In genomic region chr1:30756545-30757195, GRCh38 we compare ENCODE assay signal across 8 cellular contexts.
DNase-seq lines count a peak whose midpoint lies in the region; ATAC-seq, FAIRE-seq and TF ChIP-seq lines count a peak whose summit lies in the region.

No MANE protein-coding gene starts in this region.

- H3K4me2 ChIP-seq in SU-DHL-6 (ENCODE audit: low read depth, low read length, poor library complexity, severe bottlenecking): peak overlapping the region; percentile 71

- no peaks in the 10 kb centered on the region for H3K9me3 ChIP-seq in SU-DHL-6 (ENCODE audit: insufficient read depth, low read length)

- no peaks in the 10 kb centered on the region for H3K9me2 ChIP-seq in SU-DHL-6 (replicated peaks; ENCODE audit: insufficient read depth, low read length)

- ATAC-seq in HG03442 (IDR thresholded peaks at IDR 0.05; ENCODE audit: unreplicated experiment): no peak

- TF ChIP-seq CTCF in SU-DHL-6 (IDR thresholded peaks at IDR 0.05; ENCODE audit: insufficient read depth, low read length, poor library complexity, severe bottlenecking): no peak

- H3K27me3 ChIP-seq in SU-DHL-6 (ENCODE audit: low read length): no peaks in the 10 kb centered on the region

- DNase-seq in GM19239 (ENCODE audit: insufficient read length, low spot score): no peak
- DNase-seq in amniotic epithelial cell (ENCODE audit: low read depth): peak; percentile 89
- DNase-seq in iris pigment epithelial cell (ENCODE audit: low read depth): peak; percentile 87
- DNase-seq in stimulated activated CD4-positive, alpha-beta T cell treated with anti-CD3 and anti-CD28 coated beads, Interleukin-2, amount 100 ng/mL, for 48 hours: peak; percentile 54 to 55
- DNase-seq in NCI-H2227 treated with DMSO at 0.1 percent for 48 hours (lab: John Stamatoyannopoulos, UW): no peak
- DNase-seq in NCI-H2227 (lab: John Stamatoyannopoulos, UW; ENCODE audit: unreplicated experiment): no peak

- peaks cover 63% of the 10 kb centered on the region for H3K79me2 ChIP-seq in SU-DHL-6 (ENCODE audit: insufficient read depth, low read length)

- H3K27ac ChIP-seq in SU-DHL-6 (ENCODE audit: low read depth, low read length): peak overlapping the region; percentile 90

- peaks cover 80% of the 10 kb centered on the region for H3F3A ChIP-seq in SU-DHL-6 (ENCODE audit: insufficient read depth)

- FAIRE-seq in GM19239 (lab: Jason Lieb, UNC): peak; percentile 90

- H3K4me3 ChIP-seq in SU-DHL-6 (ENCODE audit: insufficient read depth, low read length, poor library complexity, severe bottlenecking): peak overlapping the region; percentile 85

- H4K20me1 ChIP-seq in SU-DHL-6 (ENCODE audit: low read depth, low read length): no peaks in the 10 kb centered on the region

- H2AFZ ChIP-seq in SU-DHL-6 (ENCODE audit: low read depth, low read length, severe bottlenecking): no peak overlapping the region

- H3K36me3 ChIP-seq in SU-DHL-6 (ENCODE audit: low read length): no peaks in the 10 kb centered on the region

- H3K9ac ChIP-seq in SU-DHL-6 (ENCODE audit: low read length): peak overlapping the region; percentile 86

Comparison
In these comparisons a context has a peak if more than half of its experiments do, and no peak if none do; other contexts are left out.
1. DNase-seq: peak in amniotic epithelial cell (single experiment), iris pigment epithelial cell (single experiment) and stimulated activated CD4-positive, alpha-beta T cell treated with anti-CD3 and anti-CD28 coated beads, Interleukin-2, amount 100 ng/mL, for 48 hours (2 of 2); none in GM19239 (single experiment), NCI-H2227 treated with DMSO at 0.1 percent for 48 hours (single experiment) and NCI-H2227 (single experiment).